Comparison of ENCODE assay signal across 1 cellular context in the genomic region with DNA sequence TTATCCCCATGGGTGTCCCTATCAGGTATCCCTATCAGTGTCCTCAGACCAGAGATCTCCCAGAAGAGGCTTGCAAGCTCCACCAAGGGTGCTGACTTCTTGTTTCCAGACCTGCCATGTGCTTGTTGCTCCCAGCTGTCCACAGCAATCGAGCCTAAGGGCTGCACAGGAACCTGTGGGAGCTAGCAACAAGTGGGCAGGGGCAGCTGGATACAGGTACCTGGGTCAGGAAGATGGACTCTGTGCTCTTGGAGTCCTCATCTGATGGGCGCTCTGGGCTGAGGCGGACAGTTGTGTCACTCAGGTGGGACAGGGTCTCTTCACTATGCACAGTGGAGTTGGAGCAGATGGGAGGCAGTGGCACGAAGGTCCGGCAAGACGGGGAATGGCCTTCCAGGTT.
TF ChIP-seq lines count a peak whose summit lies in the region.

No MANE protein-coding gene starts in this region.

TF ChIP-seq in IMR-90, 13 proteins besides CTCF, POLR2A, EP300 and RAD21 (continued from another document):
- no peak for TF ChIP-seq MXI1 (IDR thresholded peaks at IDR 0.05; ENCODE audit: borderline replicate concordance, low read depth, low read length)
- no peak for TF ChIP-seq CHD1 (IDR thresholded peaks at IDR 0.05; ENCODE audit: low read depth, low read length)
- TF ChIP-seq, protein P1, sequence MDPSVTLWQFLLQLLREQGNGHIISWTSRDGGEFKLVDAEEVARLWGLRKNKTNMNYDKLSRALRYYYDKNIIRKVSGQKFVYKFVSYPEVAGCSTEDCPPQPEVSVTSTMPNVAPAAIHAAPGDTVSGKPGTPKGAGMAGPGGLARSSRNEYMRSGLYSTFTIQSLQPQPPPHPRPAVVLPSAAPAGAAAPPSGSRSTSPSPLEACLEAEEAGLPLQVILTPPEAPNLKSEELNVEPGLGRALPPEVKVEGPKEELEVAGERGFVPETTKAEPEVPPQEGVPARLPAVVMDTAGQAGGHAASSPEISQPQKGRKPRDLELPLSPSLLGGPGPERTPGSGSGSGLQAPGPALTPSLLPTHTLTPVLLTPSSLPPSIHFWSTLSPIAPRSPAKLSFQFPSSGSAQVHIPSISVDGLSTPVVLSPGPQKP (IDR thresholded peaks at IDR 0.05; ENCODE audit: borderline replicate concordance, low read depth, low read length), result no peak
- TF ChIP-seq RCOR1 (IDR thresholded peaks at IDR 0.05; ENCODE audit: insufficient replicate concordance, low read length), result no peak
- no peak for TF ChIP-seq NFE2L2 (IDR thresholded peaks at IDR 0.05; ENCODE audit: low read depth, low read length)
- TF ChIP-seq, protein P2, sequence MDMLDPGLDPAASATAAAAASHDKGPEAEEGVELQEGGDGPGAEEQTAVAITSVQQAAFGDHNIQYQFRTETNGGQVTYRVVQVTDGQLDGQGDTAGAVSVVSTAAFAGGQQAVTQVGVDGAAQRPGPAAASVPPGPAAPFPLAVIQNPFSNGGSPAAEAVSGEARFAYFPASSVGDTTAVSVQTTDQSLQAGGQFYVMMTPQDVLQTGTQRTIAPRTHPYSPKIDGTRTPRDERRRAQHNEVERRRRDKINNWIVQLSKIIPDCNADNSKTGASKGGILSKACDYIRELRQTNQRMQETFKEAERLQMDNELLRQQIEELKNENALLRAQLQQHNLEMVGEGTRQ (IDR thresholded peaks at IDR 0.05; ENCODE audit: low read depth, low read length), result no peak
- TF ChIP-seq SMC3 (IDR thresholded peaks at IDR 0.05; ENCODE audit: low read depth, low read length), result no peak
- no peak for TF ChIP-seq MAZ (IDR thresholded peaks at IDR 0.05; ENCODE audit: borderline replicate concordance, low read depth, low read length)
- no peak for TF ChIP-seq MAFK (IDR thresholded peaks at IDR 0.05; ENCODE audit: low read depth, low read length)
- TF ChIP-seq RFX5 (IDR thresholded peaks at IDR 0.05; ENCODE audit: low read depth, low read length), result no peak
